ENCODE assay signal across 1 cellular context in genomic region chr16:57377080-57377841, GRCh38.
TF ChIP-seq lines count a peak whose summit lies in the region.

No MANE protein-coding gene starts in this region.

TF ChIP-seq in GM23338, 12 proteins besides CTCF, POLR2A, EP300 and RAD21 (continued from another document):
- TF ChIP-seq, protein P1, sequence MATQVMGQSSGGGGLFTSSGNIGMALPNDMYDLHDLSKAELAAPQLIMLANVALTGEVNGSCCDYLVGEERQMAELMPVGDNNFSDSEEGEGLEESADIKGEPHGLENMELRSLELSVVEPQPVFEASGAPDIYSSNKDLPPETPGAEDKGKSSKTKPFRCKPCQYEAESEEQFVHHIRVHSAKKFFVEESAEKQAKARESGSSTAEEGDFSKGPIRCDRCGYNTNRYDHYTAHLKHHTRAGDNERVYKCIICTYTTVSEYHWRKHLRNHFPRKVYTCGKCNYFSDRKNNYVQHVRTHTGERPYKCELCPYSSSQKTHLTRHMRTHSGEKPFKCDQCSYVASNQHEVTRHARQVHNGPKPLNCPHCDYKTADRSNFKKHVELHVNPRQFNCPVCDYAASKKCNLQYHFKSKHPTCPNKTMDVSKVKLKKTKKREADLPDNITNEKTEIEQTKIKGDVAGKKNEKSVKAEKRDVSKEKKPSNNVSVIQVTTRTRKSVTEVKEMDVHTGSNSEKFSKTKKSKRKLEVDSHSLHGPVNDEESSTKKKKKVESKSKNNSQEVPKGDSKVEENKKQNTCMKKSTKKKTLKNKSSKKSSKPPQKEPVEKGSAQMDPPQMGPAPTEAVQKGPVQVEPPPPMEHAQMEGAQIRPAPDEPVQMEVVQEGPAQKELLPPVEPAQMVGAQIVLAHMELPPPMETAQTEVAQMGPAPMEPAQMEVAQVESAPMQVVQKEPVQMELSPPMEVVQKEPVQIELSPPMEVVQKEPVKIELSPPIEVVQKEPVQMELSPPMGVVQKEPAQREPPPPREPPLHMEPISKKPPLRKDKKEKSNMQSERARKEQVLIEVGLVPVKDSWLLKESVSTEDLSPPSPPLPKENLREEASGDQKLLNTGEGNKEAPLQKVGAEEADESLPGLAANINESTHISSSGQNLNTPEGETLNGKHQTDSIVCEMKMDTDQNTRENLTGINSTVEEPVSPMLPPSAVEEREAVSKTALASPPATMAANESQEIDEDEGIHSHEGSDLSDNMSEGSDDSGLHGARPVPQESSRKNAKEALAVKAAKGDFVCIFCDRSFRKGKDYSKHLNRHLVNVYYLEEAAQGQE (IDR thresholded peaks at IDR 0.05; ENCODE audit: unreplicated experiment): no peak
- no peak for TF ChIP-seq NANOG (IDR thresholded peaks at IDR 0.05; ENCODE audit: borderline replicate concordance)
- TF ChIP-seq EZH2phosphoT487 (IDR thresholded peaks at IDR 0.05; ENCODE audit: unreplicated experiment): no peak
